21 cellular contexts compared by ENCODE assay signal in the genomic region with DNA sequence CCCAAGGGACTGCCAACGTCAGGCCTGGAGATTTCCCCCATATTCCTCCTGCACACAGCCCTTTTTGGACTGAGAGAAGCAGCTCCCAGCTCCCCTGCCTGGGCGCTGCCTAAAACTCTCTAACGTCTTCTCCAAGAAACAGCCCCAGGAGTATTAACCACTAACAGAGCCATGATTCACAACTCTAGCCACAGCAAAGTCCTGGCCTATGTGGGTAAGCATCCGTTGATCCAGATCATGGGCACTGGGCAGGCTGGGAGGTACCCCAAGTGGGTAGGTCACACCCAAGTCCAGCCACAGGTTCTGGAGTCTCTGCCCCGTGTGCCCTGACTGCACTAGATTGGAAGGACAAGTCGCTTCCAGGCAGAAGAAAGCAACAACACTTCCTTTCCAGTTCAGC. TPM values are rescaled to one million over a fixed set of nuclear protein-coding genes. Genes with fewer than 3 reads are reported as not detected.
DNase-seq lines count a peak whose midpoint lies in the region; ATAC-seq and TF ChIP-seq lines count a peak whose summit lies in the region.
"Had no signal": no experiment of that assay in that cellular context is flagged by ENCODE, and none has a peak within 500 bp of the region (broad histone marks: within the 10 kb centered on the region; RNA-seq: fewer than 3 reads in every experiment).

No MANE protein-coding gene starts in this region.

- peak overlapping the region; percentile 8 to 79 (median 73) for H3K27ac Mint-ChIP-seq in CD4-positive, CD25-positive, alpha-beta regulatory T cell
- peak overlapping the region; percentile 50 to 82 (median 65) for H3K27ac Mint-ChIP-seq in IgD-negative memory B cell
- H3K27ac Mint-ChIP-seq in chondrocyte (ENCODE audit: unreplicated experiment): peak overlapping the region; percentile 15
- H3K27ac Mint-ChIP-seq in neural crest cell (ENCODE audit: unreplicated experiment): no peak overlapping the region

- no peaks in the 10 kb centered on the region for H3K9me3 Mint-ChIP-seq in CD4-positive, CD25-positive, alpha-beta regulatory T cell
- H3K9me3 Mint-ChIP-seq in IgD-negative memory B cell (no peaks in the 10 kb centered on the region), chondrocyte (ENCODE audit: low read depth) (no peaks in the 10 kb centered on the region), neural crest cell (no peaks in the 10 kb centered on the region)
- H3K9me3 Mint-ChIP-seq: activated CD4-positive, alpha-beta memory T cell treated with anti-CD3 and anti-CD28 coated beads, Interleukin-2, amount 10 ng/mL, durations not matched to agents 7 days and 5 days; activated T-helper 2 cell treated with anti-CD3 and anti-CD28 coated beads, Interferon-gamma antibody, Interleukin-2, Interleukin-4, amounts not matched to agents 10 μg/mL and 5 μg/mL and 100 μg/mL, durations not matched to agents 14 hours and 24 hours and 36 hours; T-helper 1 cell treated with Interleukin-12 subunit alpha and Interleukin-12 subunit beta and Interleukin-4 antibody, amounts not matched to agents 30 μg/mL and 1 μg/mL, for 36 hours had no signal

- H3K4me1 ChIP-seq in CD4-positive, CD25-positive, alpha-beta regulatory T cell (ENCODE audit: control insufficient read depth, insufficient read depth, low read length, poor library complexity, severe bottlenecking): peaks cover 15% of the 10 kb centered on the region

- H3K27me3 ChIP-seq in CD4-positive, CD25-positive, alpha-beta regulatory T cell (ENCODE audit: control insufficient read depth, insufficient read depth, low read length): no peaks in the 10 kb centered on the region
- H3K27me3 ChIP-seq: esophagus squamous epithelium, sigmoid colon, stomach, upper lobe of right lung had no signal

- peak overlapping the region in 2 of 4 donors; percentile 32 to 61 for H3K4me3 Mint-ChIP-seq in CD4-positive, CD25-positive, alpha-beta regulatory T cell
- peak overlapping the region in 2 of 4 donors; percentile 0 to 74 for H3K4me3 Mint-ChIP-seq in IgD-negative memory B cell
- H3K4me3 Mint-ChIP-seq in chondrocyte (ENCODE audit: unreplicated experiment): no peak overlapping the region
- H3K4me3 Mint-ChIP-seq in neural crest cell: peak overlapping the region; percentile 43
- H3K4me3 Mint-ChIP-seq: activated CD4-positive, alpha-beta memory T cell treated with anti-CD3 and anti-CD28 coated beads, Interleukin-2, amount 10 ng/mL, durations not matched to agents 7 days and 5 days; T-helper 1 cell treated with Interleukin-12 subunit alpha and Interleukin-12 subunit beta and Interleukin-4 antibody, amounts not matched to agents 30 μg/mL and 1 μg/mL, for 36 hours had no signal

- H3K9me3 ChIP-seq in CD4-positive, CD25-positive, alpha-beta regulatory T cell (ENCODE audit: control insufficient read depth in 2 of 2, low read length in 2 of 2): no peaks in the 10 kb centered on the region
- H3K9me3 ChIP-seq: esophagus squamous epithelium, sigmoid colon, stomach, upper lobe of right lung had no signal

- peak overlapping the region; percentile 10 for H3K27ac ChIP-seq in CD4-positive, CD25-positive, alpha-beta regulatory T cell (ENCODE audit: insufficient read depth, low read length, poor library complexity, severe bottlenecking)
- H3K27ac ChIP-seq: upper lobe of right lung, WERI-Rb-1 had no signal

- H3K4me1 Mint-ChIP-seq in CD4-positive, CD25-positive, alpha-beta regulatory T cell: peaks cover 3 to 20% (median 5%) of the 10 kb centered on the region in 4 donors
- H3K4me1 Mint-ChIP-seq in IgD-negative memory B cell (peaks cover 0 to 6% (median 3%) of the 10 kb centered on the region in 3 donors), chondrocyte (ENCODE audit: low read depth) (peaks cover 12% of the 10 kb centered on the region), neural crest cell (peaks cover 12% of the 10 kb centered on the region)

- DNase-seq in CD4-positive, CD25-positive, alpha-beta regulatory T cell: no peak
- no peak for DNase-seq in chondrocyte (ENCODE audit: low spot score)
- DNase-seq in neural crest cell (ENCODE audit: low read depth, low spot score): no peak
- no peak for DNase-seq in COLO668 (lab: John Stamatoyannopoulos, UW; ENCODE audit: unreplicated experiment)
- no peak for DNase-seq in NCI-H146 treated with DMSO at 0.1 percent for 48 hours (lab: John Stamatoyannopoulos, UW; ENCODE audit: unreplicated experiment)
- DNase-seq: activated CD4-positive, alpha-beta memory T cell treated with anti-CD3 and anti-CD28 coated beads, Interleukin-2, amount 10 ng/mL, durations not matched to agents 7 days and 5 days; anterior cingulate cortex; caudate nucleus; effector CD4-positive, alpha-beta T cell; esophagus squamous epithelium; NCI-H1105; NCI-H526 treated with DMSO at 0.1 percent for 48 hours; stomach; upper lobe of right lung; WERI-Rb-1 had no signal

- TF ChIP-seq CTCF in chondrocyte (IDR thresholded peaks at IDR 0.05) (no peak), neural crest cell (conservative IDR thresholded peaks at IDR 0.05) (no peak)

- no peak for ATAC-seq in CD4-positive, CD25-positive, alpha-beta regulatory T cell (ENCODE audit: low read depth in 2 of 2)
- ATAC-seq in HG03432 (IDR thresholded peaks at IDR 0.05; ENCODE audit: unreplicated experiment) (no peak), HG03571 (IDR thresholded peaks at IDR 0.05; ENCODE audit: unreplicated experiment) (no peak)
- ATAC-seq: upper lobe of right lung had no signal

- no peaks in the 10 kb centered on the region for H3K27me3 Mint-ChIP-seq in CD4-positive, CD25-positive, alpha-beta regulatory T cell
- H3K27me3 Mint-ChIP-seq in IgD-negative memory B cell (no peaks in the 10 kb centered on the region), chondrocyte (ENCODE audit: low read depth) (no peaks in the 10 kb centered on the region), neural crest cell (ENCODE audit: low read depth) (no peaks in the 10 kb centered on the region)
- H3K27me3 Mint-ChIP-seq: activated CD4-positive, alpha-beta memory T cell treated with anti-CD3 and anti-CD28 coated beads, Interleukin-2, amount 10 ng/mL, durations not matched to agents 7 days and 5 days had no signal

- peaks cover 6% of the 10 kb centered on the region for H3K36me3 Mint-ChIP-seq in CD4-positive, CD25-positive, alpha-beta regulatory T cell
- H3K36me3 Mint-ChIP-seq in IgD-negative memory B cell (no peaks in the 10 kb centered on the region), chondrocyte (ENCODE audit: low read depth) (peaks cover 8% of the 10 kb centered on the region), neural crest cell (ENCODE audit: low read depth) (peaks cover 2% of the 10 kb centered on the region)

- peaks cover 17% of the 10 kb centered on the region for H3K36me3 ChIP-seq in CD4-positive, CD25-positive, alpha-beta regulatory T cell (ENCODE audit: control insufficient read depth, insufficient read depth, low read length)

- H3K4me3 ChIP-seq in CD4-positive, CD25-positive, alpha-beta regulatory T cell (ENCODE audit: low read depth, low read length): no peak overlapping the region
- H3K4me3 ChIP-seq: esophagus squamous epithelium, sigmoid colon, stomach, upper lobe of right lung had no signal

RNA-seq across cellular contexts. Expression of gene NBEAL2, which starts 31.9 kb away (rescaled TPM):
- 429 TPM for total RNA-seq in CD4-positive, CD25-positive, alpha-beta regulatory T cell
- 10 to 100 TPM in 2 of 4 donors, 1 to 10 TPM in 2; 4.7 to 13.5 (median 8.6) TPM for polyA plus RNA-seq in CD4-positive, CD25-positive, alpha-beta regulatory T cell
- polyA plus RNA-seq in IgD-negative memory B cell: 6.7 TPM
- total RNA-seq in chondrocyte: 15.9 to 18.1 TPM (median 16.5 TPM) in 3 replicates
- total RNA-seq in neural crest cell: 24.6 and 25.2 TPM in 2 replicates

RNA-seq across cellular contexts. Expression of gene CCDC12, which starts 34.8 kb away (rescaled TPM):
- total RNA-seq in CD4-positive, CD25-positive, alpha-beta regulatory T cell: 71.8 TPM
- 100 to 1,000 TPM in 3 of 4 donors, 10 to 100 TPM in 1; 90.4 to 116 (median 106) TPM for polyA plus RNA-seq in CD4-positive, CD25-positive, alpha-beta regulatory T cell
- polyA plus RNA-seq in IgD-negative memory B cell: 151 TPM
- 21.8 to 23.3 TPM (median 22.3 TPM) in 3 replicates for total RNA-seq in chondrocyte
- total RNA-seq in neural crest cell: 53.2 and 54.3 TPM in 2 replicates

Comparison
In these comparisons a context has a peak if more than half of its experiments do, and no peak if none do; other contexts are left out.
1. RNA of gene NBEAL2, which starts 31.9 kb away (total RNA-seq): 429 TPM in CD4-positive, CD25-positive, alpha-beta regulatory T cell (single experiment); 24.6 to 25.2 TPM in neural crest cell and 15.9 to 18.1 TPM in chondrocyte; every median in the first group is over 10 times any median in the second.